ENCODE assay signal across 23 cellular contexts in genomic region chr16:77835111-77835510, GRCh38. TPM values are rescaled to one million over a fixed set of nuclear protein-coding genes. Genes with fewer than 3 reads are reported as not detected.
"Had no signal": no experiment of that assay in that cellular context is flagged by ENCODE, and none has a peak within 500 bp of the region (broad histone marks: within the 10 kb centered on the region; RNA-seq: fewer than 3 reads in every experiment).

No MANE protein-coding gene starts in this region.

- H3K36me3 Mint-ChIP-seq: activated naive CD4-positive, alpha-beta T cell treated with anti-CD3 and anti-CD28 coated beads, Interleukin-2, amount 50 U/mL, for 72 hours; naive thymus-derived CD4-positive, alpha-beta T cell; stimulated activated naive B cell treated with anti-CD40 and anti-IgM and Interleukin-4, amounts not matched to agents 10 μg/mL and 1 μg/mL and 100 μg/mL, for 72 hours; WTC11 had no signal

- H3K4me1 ChIP-seq: adrenal gland, left lung, pancreas, sigmoid colon, spleen, uterus had no signal

- H3K27me3 ChIP-seq: adrenal gland, cardiac muscle cell, left lung, pancreas, sigmoid colon, spleen, uterus had no signal

- DNase-seq: activated CD4-positive, alpha-beta T cell treated with anti-CD3 and anti-CD28 coated beads for 36 hours; activated CD4-positive, alpha-beta T cell treated with anti-CD3 and anti-CD28 coated beads, Interleukin-2, amount 50 U/mL, for 48 hours; activated gamma-delta T cell treated with Interleukin-2 at 50 U/mL for 16 hours; activated T-cell treated with anti-CD3 and anti-CD28 coated beads for 4 hours; adrenal gland; effector memory CD4-positive, alpha-beta T cell; foreskin melanocyte; glutamatergic neuron; hypothalamus; left lung; naive thymus-derived CD4-positive, alpha-beta T cell; pancreas; sigmoid colon; spleen; stimulated activated naive B cell treated with anti-CD40 and anti-IgM and Interleukin-4, amounts not matched to agents 10 μg/mL and 1 μg/mL and 100 μg/mL, for 72 hours; uterus had no signal

- H3K4me1 Mint-ChIP-seq: activated CD4-positive, alpha-beta T cell treated with anti-CD3 and anti-CD28 coated beads for 36 hours; stimulated activated naive B cell treated with anti-CD40 and anti-IgM and Interleukin-4, amounts not matched to agents 10 μg/mL and 1 μg/mL and 100 μg/mL, for 72 hours had no signal

- H3K4me3 Mint-ChIP-seq: activated CD4-positive, alpha-beta T cell treated with anti-CD3 and anti-CD28 coated beads for 36 hours; activated T-helper 1 cell treated with anti-CD3 and anti-CD28 coated beads, Interleukin-12 subunit alpha, Interleukin-12 subunit beta, Interleukin-2, Interleukin-4 antibody, amounts not matched to agents 30 ng/mL and 10 ng/mL and 1 ng/mL, durations not matched to agents 14 hours and 24 hours and 36 hours; dendritic cell treated with granulocyte-macrophage colony-stimulating factor and Interleukin-4, amounts not matched to agents 40 ng/mL and 50 ng/mL, for 4 days; naive thymus-derived CD4-positive, alpha-beta T cell; stimulated activated naive B cell treated with anti-CD40 and anti-IgM and Interleukin-4, amounts not matched to agents 10 μg/mL and 1 μg/mL and 100 μg/mL, for 72 hours; T-helper 2 cell treated with Interferon-gamma antibody and Interleukin-4, amounts not matched to agents 5 μg/mL and 100 μg/mL, for 36 hours; WTC11 had no signal

- ATAC-seq: activated CD4-positive, alpha-beta T cell treated with anti-CD3 and anti-CD28 coated beads for 36 hours; activated naive CD4-positive, alpha-beta T cell treated with anti-CD3 and anti-CD28 coated beads, Interleukin-2, amount 50 U/mL, for 72 hours; left lung; naive thymus-derived CD4-positive, alpha-beta T cell; pancreas; stimulated activated naive B cell treated with anti-CD40 and anti-IgM and Interleukin-4, amounts not matched to agents 10 μg/mL and 1 μg/mL and 100 μg/mL, for 72 hours had no signal

- H3K9me3 ChIP-seq: adrenal gland, left lung, pancreas, sigmoid colon, spleen, uterus had no signal

- H3K27ac Mint-ChIP-seq: activated CD4-positive, alpha-beta T cell treated with anti-CD3 and anti-CD28 coated beads for 36 hours; activated naive CD4-positive, alpha-beta T cell treated with anti-CD3 and anti-CD28 coated beads, Interleukin-2, amount 50 U/mL, for 72 hours; activated T-helper 1 cell treated with anti-CD3 and anti-CD28 coated beads, Interleukin-12 subunit alpha, Interleukin-12 subunit beta, Interleukin-2, Interleukin-4 antibody, amounts not matched to agents 30 ng/mL and 10 ng/mL and 1 ng/mL, durations not matched to agents 14 hours and 24 hours and 36 hours; dendritic cell treated with granulocyte-macrophage colony-stimulating factor and Interleukin-4, amounts not matched to agents 40 ng/mL and 50 ng/mL, for 4 days; naive thymus-derived CD4-positive, alpha-beta T cell; stimulated activated naive B cell treated with anti-CD40 and anti-IgM and Interleukin-4, amounts not matched to agents 10 μg/mL and 1 μg/mL and 100 μg/mL, for 72 hours; T-helper 2 cell treated with Interferon-gamma antibody and Interleukin-4, amounts not matched to agents 5 μg/mL and 100 μg/mL, for 36 hours had no signal

- H3K27me3 Mint-ChIP-seq: stimulated activated naive B cell treated with anti-CD40 and anti-IgM and Interleukin-4, amounts not matched to agents 10 μg/mL and 1 μg/mL and 100 μg/mL, for 72 hours had no signal

- H3K27ac ChIP-seq: adrenal gland, cardiac muscle cell, left lung, pancreas, sigmoid colon, spleen had no signal

- H3K4me3 ChIP-seq: adrenal gland, cardiac muscle cell, left lung, pancreas, sigmoid colon, spleen, uterus had no signal

- H3K36me3 ChIP-seq: adrenal gland, cardiac muscle cell, left lung, pancreas, sigmoid colon, spleen, uterus had no signal

- H3K9me3 Mint-ChIP-seq: activated naive CD4-positive, alpha-beta T cell treated with anti-CD3 and anti-CD28 coated beads, Interleukin-2, amount 50 U/mL, for 72 hours; activated T-helper 1 cell treated with anti-CD3 and anti-CD28 coated beads, Interleukin-12 subunit alpha, Interleukin-12 subunit beta, Interleukin-2, Interleukin-4 antibody, amounts not matched to agents 30 ng/mL and 10 ng/mL and 1 ng/mL, durations not matched to agents 14 hours and 24 hours and 36 hours; dendritic cell treated with granulocyte-macrophage colony-stimulating factor and Interleukin-4, amounts not matched to agents 40 ng/mL and 50 ng/mL, for 4 days; stimulated activated naive B cell treated with anti-CD40 and anti-IgM and Interleukin-4, amounts not matched to agents 10 μg/mL and 1 μg/mL and 100 μg/mL, for 72 hours; T-helper 2 cell treated with Interferon-gamma antibody and Interleukin-4, amounts not matched to agents 5 μg/mL and 100 μg/mL, for 36 hours; WTC11 had no signal

RNA-seq across cellular contexts. Expression of gene VAT1L, which starts 46.7 kb away (rescaled TPM):
- total RNA-seq: activated naive CD4-positive, alpha-beta T cell treated with anti-CD3 and anti-CD28 coated beads, Interleukin-2, amount 50 U/mL, for 72 hours; activated T-helper 1 cell treated with anti-CD3 and anti-CD28 coated beads, Interleukin-12 subunit alpha, Interleukin-12 subunit beta, Interleukin-2, Interleukin-4 antibody, amounts not matched to agents 30 ng/mL and 10 ng/mL and 1 ng/mL, durations not matched to agents 14 hours and 24 hours and 36 hours; chondrocyte; naive thymus-derived CD4-positive, alpha-beta T cell had no signal
- polyA plus RNA-seq: naive thymus-derived CD4-positive, alpha-beta T cell had no signal
